2 cellular contexts compared by ENCODE assay signal in the genomic region with DNA sequence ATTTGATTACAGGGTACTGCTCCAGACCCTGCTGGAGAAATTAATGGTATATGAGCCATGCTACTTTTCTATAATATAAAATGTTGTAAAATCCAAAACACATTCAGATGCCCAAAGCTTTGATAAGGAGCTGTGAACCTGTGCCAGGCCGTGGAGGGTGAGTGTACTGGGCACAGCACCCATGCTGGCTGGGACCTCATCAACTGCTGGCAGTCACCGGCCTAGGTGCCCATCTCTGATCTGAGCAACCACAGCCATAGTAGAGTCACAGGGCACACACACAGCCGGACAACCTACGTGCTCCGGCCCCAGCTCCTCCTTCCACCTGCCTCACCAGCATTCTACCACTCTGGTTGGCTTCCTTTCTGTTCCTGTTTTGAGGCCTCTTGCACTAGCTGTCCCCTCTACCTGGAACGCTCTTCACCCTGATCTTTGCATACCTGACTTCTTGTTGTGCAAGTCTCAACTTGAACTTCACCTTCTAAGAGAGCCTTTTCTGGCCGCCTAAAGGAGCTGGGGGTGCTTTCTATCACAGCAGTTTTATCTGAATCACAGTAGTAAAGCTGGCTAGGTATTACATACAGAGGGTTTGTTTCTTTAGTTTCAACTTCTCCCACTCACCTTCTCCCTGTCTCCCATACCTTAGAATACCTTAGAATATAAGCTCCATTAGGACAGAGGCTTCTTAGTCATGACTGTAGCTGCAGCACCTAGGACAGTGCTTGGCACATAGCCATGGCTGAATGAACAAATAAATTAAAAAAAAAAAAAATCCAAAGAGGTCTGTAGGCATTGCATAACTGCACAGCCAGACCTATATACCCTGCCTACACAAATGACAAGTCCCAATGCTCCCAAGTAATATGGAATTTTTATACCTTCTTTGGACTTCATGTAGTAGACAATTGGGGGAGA.
TF ChIP-seq lines count a peak whose summit lies in the region.

No MANE protein-coding gene starts in this region.

TF ChIP-seq in SK-N-SH, 30 proteins besides CTCF, POLR2A, EP300 and RAD21:
- TF ChIP-seq ELF1 (IDR thresholded peaks at IDR 0.05) (no peak), JUND (IDR thresholded peaks at IDR 0.05) (no peak), NRF1 (IDR thresholded peaks at IDR 0.05; ENCODE audit: low read depth, low read length) (no peak), SMC3 (IDR thresholded peaks at IDR 0.05; ENCODE audit: low read depth, low read length) (no peak), RXRA (IDR thresholded peaks at IDR 0.05; ENCODE audit: borderline replicate concordance, low read depth) (no peak), TCF12 (IDR thresholded peaks at IDR 0.05) (no peak), NFIC (IDR thresholded peaks at IDR 0.05; ENCODE audit: borderline replicate concordance) (peak; percentile 56), TAF1 (IDR thresholded peaks at IDR 0.05; ENCODE audit: borderline replicate concordance, low read depth, low read length) (no peak), GABPA (IDR thresholded peaks at IDR 0.05; ENCODE audit: low read depth) (no peak)
- TF ChIP-seq, protein P1, sequence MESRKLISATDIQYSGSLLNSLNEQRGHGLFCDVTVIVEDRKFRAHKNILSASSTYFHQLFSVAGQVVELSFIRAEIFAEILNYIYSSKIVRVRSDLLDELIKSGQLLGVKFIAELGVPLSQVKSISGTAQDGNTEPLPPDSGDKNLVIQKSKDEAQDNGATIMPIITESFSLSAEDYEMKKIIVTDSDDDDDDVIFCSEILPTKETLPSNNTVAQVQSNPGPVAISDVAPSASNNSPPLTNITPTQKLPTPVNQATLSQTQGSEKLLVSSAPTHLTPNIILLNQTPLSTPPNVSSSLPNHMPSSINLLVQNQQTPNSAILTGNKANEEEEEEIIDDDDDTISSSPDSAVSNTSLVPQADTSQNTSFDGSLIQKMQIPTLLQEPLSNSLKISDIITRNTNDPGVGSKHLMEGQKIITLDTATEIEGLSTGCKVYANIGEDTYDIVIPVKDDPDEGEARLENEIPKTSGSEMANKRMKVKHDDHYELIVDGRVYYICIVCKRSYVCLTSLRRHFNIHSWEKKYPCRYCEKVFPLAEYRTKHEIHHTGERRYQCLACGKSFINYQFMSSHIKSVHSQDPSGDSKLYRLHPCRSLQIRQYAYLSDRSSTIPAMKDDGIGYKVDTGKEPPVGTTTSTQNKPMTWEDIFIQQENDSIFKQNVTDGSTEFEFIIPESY (IDR thresholded peaks at IDR 0.05; ENCODE audit: borderline replicate concordance, low read depth), result no peak
- TF ChIP-seq, protein P2, sequence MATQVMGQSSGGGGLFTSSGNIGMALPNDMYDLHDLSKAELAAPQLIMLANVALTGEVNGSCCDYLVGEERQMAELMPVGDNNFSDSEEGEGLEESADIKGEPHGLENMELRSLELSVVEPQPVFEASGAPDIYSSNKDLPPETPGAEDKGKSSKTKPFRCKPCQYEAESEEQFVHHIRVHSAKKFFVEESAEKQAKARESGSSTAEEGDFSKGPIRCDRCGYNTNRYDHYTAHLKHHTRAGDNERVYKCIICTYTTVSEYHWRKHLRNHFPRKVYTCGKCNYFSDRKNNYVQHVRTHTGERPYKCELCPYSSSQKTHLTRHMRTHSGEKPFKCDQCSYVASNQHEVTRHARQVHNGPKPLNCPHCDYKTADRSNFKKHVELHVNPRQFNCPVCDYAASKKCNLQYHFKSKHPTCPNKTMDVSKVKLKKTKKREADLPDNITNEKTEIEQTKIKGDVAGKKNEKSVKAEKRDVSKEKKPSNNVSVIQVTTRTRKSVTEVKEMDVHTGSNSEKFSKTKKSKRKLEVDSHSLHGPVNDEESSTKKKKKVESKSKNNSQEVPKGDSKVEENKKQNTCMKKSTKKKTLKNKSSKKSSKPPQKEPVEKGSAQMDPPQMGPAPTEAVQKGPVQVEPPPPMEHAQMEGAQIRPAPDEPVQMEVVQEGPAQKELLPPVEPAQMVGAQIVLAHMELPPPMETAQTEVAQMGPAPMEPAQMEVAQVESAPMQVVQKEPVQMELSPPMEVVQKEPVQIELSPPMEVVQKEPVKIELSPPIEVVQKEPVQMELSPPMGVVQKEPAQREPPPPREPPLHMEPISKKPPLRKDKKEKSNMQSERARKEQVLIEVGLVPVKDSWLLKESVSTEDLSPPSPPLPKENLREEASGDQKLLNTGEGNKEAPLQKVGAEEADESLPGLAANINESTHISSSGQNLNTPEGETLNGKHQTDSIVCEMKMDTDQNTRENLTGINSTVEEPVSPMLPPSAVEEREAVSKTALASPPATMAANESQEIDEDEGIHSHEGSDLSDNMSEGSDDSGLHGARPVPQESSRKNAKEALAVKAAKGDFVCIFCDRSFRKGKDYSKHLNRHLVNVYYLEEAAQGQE (IDR thresholded peaks at IDR 0.05; ENCODE audit: low read depth, low read length), result peak; percentile 93
- TF ChIP-seq, protein P3, sequence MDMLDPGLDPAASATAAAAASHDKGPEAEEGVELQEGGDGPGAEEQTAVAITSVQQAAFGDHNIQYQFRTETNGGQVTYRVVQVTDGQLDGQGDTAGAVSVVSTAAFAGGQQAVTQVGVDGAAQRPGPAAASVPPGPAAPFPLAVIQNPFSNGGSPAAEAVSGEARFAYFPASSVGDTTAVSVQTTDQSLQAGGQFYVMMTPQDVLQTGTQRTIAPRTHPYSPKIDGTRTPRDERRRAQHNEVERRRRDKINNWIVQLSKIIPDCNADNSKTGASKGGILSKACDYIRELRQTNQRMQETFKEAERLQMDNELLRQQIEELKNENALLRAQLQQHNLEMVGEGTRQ (IDR thresholded peaks at IDR 0.05; ENCODE audit: borderline replicate concordance, low read depth, low read length), result no peak
- TF ChIP-seq, protein P4, sequence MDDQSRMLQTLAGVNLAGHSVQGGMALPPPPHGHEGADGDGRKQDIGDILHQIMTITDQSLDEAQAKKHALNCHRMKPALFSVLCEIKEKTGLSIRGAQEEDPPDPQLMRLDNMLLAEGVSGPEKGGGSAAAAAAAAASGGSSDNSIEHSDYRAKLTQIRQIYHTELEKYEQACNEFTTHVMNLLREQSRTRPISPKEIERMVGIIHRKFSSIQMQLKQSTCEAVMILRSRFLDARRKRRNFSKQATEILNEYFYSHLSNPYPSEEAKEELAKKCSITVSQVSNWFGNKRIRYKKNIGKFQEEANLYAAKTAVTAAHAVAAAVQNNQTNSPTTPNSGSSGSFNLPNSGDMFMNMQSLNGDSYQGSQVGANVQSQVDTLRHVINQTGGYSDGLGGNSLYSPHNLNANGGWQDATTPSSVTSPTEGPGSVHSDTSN (IDR thresholded peaks at IDR 0.05), result no peak
- TF ChIP-seq, protein P5, sequence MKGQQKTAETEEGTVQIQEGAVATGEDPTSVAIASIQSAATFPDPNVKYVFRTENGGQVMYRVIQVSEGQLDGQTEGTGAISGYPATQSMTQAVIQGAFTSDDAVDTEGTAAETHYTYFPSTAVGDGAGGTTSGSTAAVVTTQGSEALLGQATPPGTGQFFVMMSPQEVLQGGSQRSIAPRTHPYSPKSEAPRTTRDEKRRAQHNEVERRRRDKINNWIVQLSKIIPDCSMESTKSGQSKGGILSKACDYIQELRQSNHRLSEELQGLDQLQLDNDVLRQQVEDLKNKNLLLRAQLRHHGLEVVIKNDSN (IDR thresholded peaks at IDR 0.05; ENCODE audit: borderline replicate concordance, low read depth), result no peak

TF ChIP-seq in SK-N-SH treated with all-trans-retinoic acid at 6 μM for 48 hours, 23 proteins besides CTCF, POLR2A, EP300 and RAD21:
- TF ChIP-seq, protein P6, sequence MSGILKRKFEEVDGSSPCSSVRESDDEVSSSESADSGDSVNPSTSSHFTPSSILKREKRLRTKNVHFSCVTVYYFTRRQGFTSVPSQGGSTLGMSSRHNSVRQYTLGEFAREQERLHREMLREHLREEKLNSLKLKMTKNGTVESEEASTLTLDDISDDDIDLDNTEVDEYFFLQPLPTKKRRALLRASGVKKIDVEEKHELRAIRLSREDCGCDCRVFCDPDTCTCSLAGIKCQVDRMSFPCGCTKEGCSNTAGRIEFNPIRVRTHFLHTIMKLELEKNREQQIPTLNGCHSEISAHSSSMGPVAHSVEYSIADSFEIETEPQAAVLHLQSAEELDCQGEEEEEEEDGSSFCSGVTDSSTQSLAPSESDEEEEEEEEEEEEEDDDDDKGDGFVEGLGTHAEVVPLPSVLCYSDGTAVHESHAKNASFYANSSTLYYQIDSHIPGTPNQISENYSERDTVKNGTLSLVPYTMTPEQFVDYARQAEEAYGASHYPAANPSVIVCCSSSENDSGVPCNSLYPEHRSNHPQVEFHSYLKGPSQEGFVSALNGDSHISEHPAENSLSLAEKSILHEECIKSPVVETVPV (CRISPR knock-in tag; IDR thresholded peaks at IDR 0.05), result no peak
- TF ChIP-seq PPARA (CRISPR knock-in tag; IDR thresholded peaks at IDR 0.05; ENCODE audit: borderline replicate concordance) (no peak), CSDC2 (CRISPR knock-in tag; IDR thresholded peaks at IDR 0.05) (no peak), ISL1 (CRISPR knock-in tag; IDR thresholded peaks at IDR 0.05) (no peak), ARNTL (CRISPR knock-in tag; IDR thresholded peaks at IDR 0.05; ENCODE audit: borderline replicate concordance, low read depth) (no peak), ZNF565 (CRISPR knock-in tag; conservative IDR thresholded peaks at IDR 0.05; ENCODE audit: low read depth) (no peak), GLIS3 (CRISPR knock-in tag; IDR thresholded peaks at IDR 0.05) (no peak), SNAI2 (CRISPR knock-in tag; IDR thresholded peaks at IDR 0.05) (no peak), ZFP3 (CRISPR knock-in tag; IDR thresholded peaks at IDR 0.05) (no peak), ZNF70 (CRISPR knock-in tag; IDR thresholded peaks at IDR 0.05) (no peak), BACH2 (CRISPR knock-in tag; IDR thresholded peaks at IDR 0.05; ENCODE audit: borderline replicate concordance) (no peak), ZNF8 (CRISPR knock-in tag; IDR thresholded peaks at IDR 0.05) (no peak), ZFP30 (CRISPR knock-in tag; IDR thresholded peaks at IDR 0.05) (no peak), OSR1 (CRISPR knock-in tag; IDR thresholded peaks at IDR 0.05) (no peak), TCF4 (CRISPR knock-in tag; IDR thresholded peaks at IDR 0.05; ENCODE audit: borderline replicate concordance) (no peak), ESRRG (CRISPR knock-in tag; IDR thresholded peaks at IDR 0.05) (no peak)
- TF ChIP-seq, protein P7, sequence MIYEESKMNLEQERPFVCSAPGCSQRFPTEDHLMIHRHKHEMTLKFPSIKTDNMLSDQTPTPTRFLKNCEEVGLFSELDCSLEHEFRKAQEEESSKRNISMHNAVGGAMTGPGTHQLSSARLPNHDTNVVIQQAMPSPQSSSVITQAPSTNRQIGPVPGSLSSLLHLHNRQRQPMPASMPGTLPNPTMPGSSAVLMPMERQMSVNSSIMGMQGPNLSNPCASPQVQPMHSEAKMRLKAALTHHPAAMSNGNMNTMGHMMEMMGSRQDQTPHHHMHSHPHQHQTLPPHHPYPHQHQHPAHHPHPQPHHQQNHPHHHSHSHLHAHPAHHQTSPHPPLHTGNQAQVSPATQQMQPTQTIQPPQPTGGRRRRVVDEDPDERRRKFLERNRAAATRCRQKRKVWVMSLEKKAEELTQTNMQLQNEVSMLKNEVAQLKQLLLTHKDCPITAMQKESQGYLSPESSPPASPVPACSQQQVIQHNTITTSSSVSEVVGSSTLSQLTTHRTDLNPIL (CRISPR knock-in tag; IDR thresholded peaks at IDR 0.05; ENCODE audit: low read depth), result no peak
- TF ChIP-seq, protein P8, sequence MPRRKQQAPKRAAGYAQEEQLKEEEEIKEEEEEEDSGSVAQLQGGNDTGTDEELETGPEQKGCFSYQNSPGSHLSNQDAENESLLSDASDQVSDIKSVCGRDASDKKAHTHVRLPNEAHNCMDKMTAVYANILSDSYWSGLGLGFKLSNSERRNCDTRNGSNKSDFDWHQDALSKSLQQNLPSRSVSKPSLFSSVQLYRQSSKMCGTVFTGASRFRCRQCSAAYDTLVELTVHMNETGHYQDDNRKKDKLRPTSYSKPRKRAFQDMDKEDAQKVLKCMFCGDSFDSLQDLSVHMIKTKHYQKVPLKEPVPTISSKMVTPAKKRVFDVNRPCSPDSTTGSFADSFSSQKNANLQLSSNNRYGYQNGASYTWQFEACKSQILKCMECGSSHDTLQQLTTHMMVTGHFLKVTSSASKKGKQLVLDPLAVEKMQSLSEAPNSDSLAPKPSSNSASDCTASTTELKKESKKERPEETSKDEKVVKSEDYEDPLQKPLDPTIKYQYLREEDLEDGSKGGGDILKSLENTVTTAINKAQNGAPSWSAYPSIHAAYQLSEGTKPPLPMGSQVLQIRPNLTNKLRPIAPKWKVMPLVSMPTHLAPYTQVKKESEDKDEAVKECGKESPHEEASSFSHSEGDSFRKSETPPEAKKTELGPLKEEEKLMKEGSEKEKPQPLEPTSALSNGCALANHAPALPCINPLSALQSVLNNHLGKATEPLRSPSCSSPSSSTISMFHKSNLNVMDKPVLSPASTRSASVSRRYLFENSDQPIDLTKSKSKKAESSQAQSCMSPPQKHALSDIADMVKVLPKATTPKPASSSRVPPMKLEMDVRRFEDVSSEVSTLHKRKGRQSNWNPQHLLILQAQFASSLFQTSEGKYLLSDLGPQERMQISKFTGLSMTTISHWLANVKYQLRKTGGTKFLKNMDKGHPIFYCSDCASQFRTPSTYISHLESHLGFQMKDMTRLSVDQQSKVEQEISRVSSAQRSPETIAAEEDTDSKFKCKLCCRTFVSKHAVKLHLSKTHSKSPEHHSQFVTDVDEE (CRISPR knock-in tag; IDR thresholded peaks at IDR 0.05), result no peak
- TF ChIP-seq, protein P9, sequence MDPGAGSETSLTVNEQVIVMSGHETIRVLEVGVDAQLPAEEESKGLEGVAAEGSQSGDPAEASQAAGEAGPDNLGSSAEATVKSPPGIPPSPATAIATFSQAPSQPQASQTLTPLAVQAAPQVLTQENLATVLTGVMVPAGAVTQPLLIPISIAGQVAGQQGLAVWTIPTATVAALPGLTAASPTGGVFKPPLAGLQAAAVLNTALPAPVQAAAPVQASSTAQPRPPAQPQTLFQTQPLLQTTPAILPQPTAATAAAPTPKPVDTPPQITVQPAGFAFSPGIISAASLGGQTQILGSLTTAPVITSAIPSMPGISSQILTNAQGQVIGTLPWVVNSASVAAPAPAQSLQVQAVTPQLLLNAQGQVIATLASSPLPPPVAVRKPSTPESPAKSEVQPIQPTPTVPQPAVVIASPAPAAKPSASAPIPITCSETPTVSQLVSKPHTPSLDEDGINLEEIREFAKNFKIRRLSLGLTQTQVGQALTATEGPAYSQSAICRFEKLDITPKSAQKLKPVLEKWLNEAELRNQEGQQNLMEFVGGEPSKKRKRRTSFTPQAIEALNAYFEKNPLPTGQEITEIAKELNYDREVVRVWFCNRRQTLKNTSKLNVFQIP (CRISPR knock-in tag; IDR thresholded peaks at IDR 0.05; ENCODE audit: borderline replicate concordance, low read depth), result no peak
- TF ChIP-seq, protein P10, sequence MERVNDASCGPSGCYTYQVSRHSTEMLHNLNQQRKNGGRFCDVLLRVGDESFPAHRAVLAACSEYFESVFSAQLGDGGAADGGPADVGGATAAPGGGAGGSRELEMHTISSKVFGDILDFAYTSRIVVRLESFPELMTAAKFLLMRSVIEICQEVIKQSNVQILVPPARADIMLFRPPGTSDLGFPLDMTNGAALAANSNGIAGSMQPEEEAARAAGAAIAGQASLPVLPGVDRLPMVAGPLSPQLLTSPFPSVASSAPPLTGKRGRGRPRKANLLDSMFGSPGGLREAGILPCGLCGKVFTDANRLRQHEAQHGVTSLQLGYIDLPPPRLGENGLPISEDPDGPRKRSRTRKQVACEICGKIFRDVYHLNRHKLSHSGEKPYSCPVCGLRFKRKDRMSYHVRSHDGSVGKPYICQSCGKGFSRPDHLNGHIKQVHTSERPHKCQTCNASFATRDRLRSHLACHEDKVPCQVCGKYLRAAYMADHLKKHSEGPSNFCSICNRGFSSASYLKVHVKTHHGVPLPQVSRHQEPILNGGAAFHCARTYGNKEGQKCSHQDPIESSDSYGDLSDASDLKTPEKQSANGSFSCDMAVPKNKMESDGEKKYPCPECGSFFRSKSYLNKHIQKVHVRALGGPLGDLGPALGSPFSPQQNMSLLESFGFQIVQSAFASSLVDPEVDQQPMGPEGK (CRISPR knock-in tag; IDR thresholded peaks at IDR 0.05; ENCODE audit: borderline replicate concordance), result no peak
